Comparison of ENCODE assay signal across 33 cellular contexts in the genomic region with DNA sequence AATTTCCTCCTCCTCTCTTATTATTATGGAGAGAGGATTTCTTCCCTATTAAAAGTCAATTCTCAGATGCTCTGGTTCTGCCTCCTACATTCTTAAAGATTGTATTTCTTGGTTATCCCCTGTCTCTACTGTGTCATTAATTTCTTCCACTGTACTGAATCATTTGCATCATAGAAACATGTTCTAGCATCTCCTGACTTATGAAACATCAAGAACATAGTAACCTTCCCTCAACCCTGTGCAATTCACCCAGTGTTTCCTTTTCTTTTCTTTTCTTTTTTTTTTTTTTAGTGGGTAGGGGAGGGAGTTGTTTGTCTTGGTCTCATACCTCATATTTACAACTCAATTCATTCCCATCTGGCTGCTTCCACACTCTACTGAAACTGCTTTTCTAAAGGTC.
"Had no signal": no experiment of that assay in that cellular context is flagged by ENCODE, and none has a peak within 500 bp of the region (broad histone marks: within the 10 kb centered on the region; RNA-seq: fewer than 3 reads in every experiment).

No MANE protein-coding gene starts in this region.

- ATAC-seq: activated T-cell treated with anti-CD3 and anti-CD28 coated beads, Interleukin-2, amount 50 U/mL, for 4 hours had no signal

- H3K27me3 ChIP-seq: brain microvascular endothelial cell had no signal

- H3K36me3 ChIP-seq: brain microvascular endothelial cell had no signal

- H3K27ac ChIP-seq: brain microvascular endothelial cell, VCaP had no signal

- DNase-seq: activated B cell treated with CpG ODN at 0.5 μM for 24 hours; activated CD4-positive, alpha-beta memory T cell treated with anti-CD3 and anti-CD28 coated beads for 36 hours; activated CD4-positive, alpha-beta T cell treated with anti-CD3 and anti-CD28 coated beads for 4 hours; activated CD4-positive, alpha-beta T cell treated with anti-CD3 and anti-CD28 coated beads, Interleukin-2, amount 50 U/mL, for 1 hour; activated CD4-positive, CD25-positive, alpha-beta regulatory T cell treated with anti-CD3 and anti-CD28 coated beads, Interleukin-2, amount 50 U/mL, for 72 hours; activated CD8-positive, alpha-beta memory T cell treated with anti-CD3 and anti-CD28 coated beads, Interleukin-2, amount 50 U/mL, for 4 hours; activated effector memory CD4-positive, alpha-beta T cell treated with Interleukin-2 at 50 U/mL for 16 hours; activated naive CD4-positive, alpha-beta T cell; activated naive CD4-positive, alpha-beta T cell treated with anti-CD3 and anti-CD28 coated beads, Interleukin-2, amount 50 U/mL, for 16 hours; activated naive CD8-positive, alpha-beta T cell treated with anti-CD3 and anti-CD28 coated beads for 36 hours; activated T-cell treated with anti-CD3 and anti-CD28 coated beads for 4 hours; activated T-cell treated with anti-CD3 and anti-CD28 coated beads, Interleukin-2, amount 50 U/mL, for 4 hours; amniotic stem cell; aorta; brain microvascular endothelial cell; Kasumi-1; KBM-7; NCI-H1092 treated with DMSO at 0.1 percent for 48 hours; NCI-H1417; NCI-H146; NCI-H187; NCI-H2029 treated with DMSO at 0.1 percent for 48 hours; NCI-H2107; NCI-H226; NCI-H446 treated with DMSO at 0.1 percent for 48 hours; NCI-H524; NK-92 treated with Interleukin-12 subunit alpha and Interleukin-12 subunit beta, amount 100 ng/mL, for 24 hours; Right ventricle myocardium superior; SW 1271; T-helper 1 cell; T-helper 2 cell; T-helper 9 cell had no signal
